In genomic region chr6:157823001-157823522, GRCh38 we compare ENCODE assay signal across 8 cellular contexts. TPM values are rescaled to one million over a fixed set of nuclear protein-coding genes. Genes with fewer than 3 reads are reported as not detected.
DNase-seq lines count a peak whose midpoint lies in the region; ATAC-seq and TF ChIP-seq lines count a peak whose summit lies in the region.

Gene SNX9 (plus strand): TSS chr6:157823246. CDS start chr6:157823435, 189 bp downstream.

- H3K9me3 Mint-ChIP-seq in activated naive CD8-positive, alpha-beta T cell treated with anti-CD3 and anti-CD28 coated beads, Interleukin-2, amount 10 ng/mL, durations not matched to agents 7 days and 5 days, result no peaks in the 10 kb centered on the region

- peaks cover 21% of the 10 kb centered on the region for H3K4me1 Mint-ChIP-seq in activated naive CD8-positive, alpha-beta T cell treated with anti-CD3 and anti-CD28 coated beads, Interleukin-2, amount 10 ng/mL, durations not matched to agents 7 days and 5 days

- no peaks in the 10 kb centered on the region for H3K36me3 ChIP-seq in HUES6 (ENCODE audit: control insufficient read depth, insufficient read depth, low read length)
- H3K36me3 ChIP-seq in ovary, result no peaks in the 10 kb centered on the region

- H3K27ac ChIP-seq in HUES6 (ENCODE audit: low read depth, low read length) (peak within 1 kb of the TSS; percentile 76), ovary (peak within 1 kb of the TSS; percentile 99 to 100)

- intact Hi-C loops in Right ventricle myocardium inferior (cut with DNase I), result loop anchor here (2.0 to 5.0 kb wide), 2 partner anchors 44 to 66 kb away; no protein-coding TSS in a partner anchor
- intact Hi-C loops in ovary (cut with DNase I), result no loop called here

- peak within 1 kb of the TSS; percentile 84 for H3K4me3 Mint-ChIP-seq in activated naive CD8-positive, alpha-beta T cell treated with anti-CD3 and anti-CD28 coated beads, Interleukin-2, amount 10 ng/mL, durations not matched to agents 7 days and 5 days

- H3K9me3 ChIP-seq in HUES6 (ENCODE audit: control insufficient read depth, insufficient read depth, low read depth, low read length), result peaks cover 3% of the 10 kb centered on the region; the same call in 1 of the 2 replicates
- H3K9me3 ChIP-seq in ovary, result no peaks in the 10 kb centered on the region

- POLR2A ChIA-PET in activated naive CD8-positive, alpha-beta T cell treated with anti-CD3 and anti-CD28 coated beads, Interleukin-2, amount 10 ng/mL, durations not matched to agents 7 days and 5 days (lab: Charles Lee), result no interaction called here

- DNase-seq in DMS153 (lab: John Stamatoyannopoulos, UW), result peak; percentile 43
- peak; percentile 40 for DNase-seq in SKM-1 (lab: John Stamatoyannopoulos, UW; ENCODE audit: unreplicated experiment)
- peak; percentile 73 for DNase-seq in activated naive CD8-positive, alpha-beta T cell treated with anti-CD3 and anti-CD28 coated beads, Interleukin-2, amount 10 ng/mL, durations not matched to agents 7 days and 5 days
- DNase-seq in Right ventricle myocardium inferior (ENCODE audit: missing footprints), result peak; percentile 92
- peak; percentile 70 to 86 (median 80) for DNase-seq in ovary
- peak; percentile 76 for DNase-seq in ureter (ENCODE audit: low spot score)

- TF ChIP-seq POLR2A in ovary (IDR thresholded peaks at IDR 0.05), result peak; percentile 71

- peaks cover 3% of the 10 kb centered on the region for H3K36me3 Mint-ChIP-seq in activated naive CD8-positive, alpha-beta T cell treated with anti-CD3 and anti-CD28 coated beads, Interleukin-2, amount 10 ng/mL, durations not matched to agents 7 days and 5 days

- peak within 1 kb of the TSS; percentile 91 for H3K27ac Mint-ChIP-seq in activated naive CD8-positive, alpha-beta T cell treated with anti-CD3 and anti-CD28 coated beads, Interleukin-2, amount 10 ng/mL, durations not matched to agents 7 days and 5 days

- peaks cover 11% of the 10 kb centered on the region for H3K4me1 ChIP-seq in HUES6 (ENCODE audit: control insufficient read depth, insufficient read depth, low read length)
- peaks cover 4% of the 10 kb centered on the region for H3K4me1 ChIP-seq in ovary (ENCODE audit: insufficient read depth)

- 1% methylated on average over 34 to 90 of the region's 91 CpGs for WGBS in ovary, 3 donors

- H3K4me3 ChIP-seq in HUES6 (ENCODE audit: low read depth, low read length) (peak within 1 kb of the TSS; percentile 82), ovary (peak within 1 kb of the TSS; percentile 76)

- H3K9ac ChIP-seq in HUES6 (ENCODE audit: low read length), result peak within 1 kb of the TSS; percentile 89

- H3K27me3 Mint-ChIP-seq in activated naive CD8-positive, alpha-beta T cell treated with anti-CD3 and anti-CD28 coated beads, Interleukin-2, amount 10 ng/mL, durations not matched to agents 7 days and 5 days, result peaks cover 10% of the 10 kb centered on the region

- ATAC-seq in GM21447 (IDR thresholded peaks at IDR 0.05; ENCODE audit: unreplicated experiment) (peak; percentile 62), Right ventricle myocardium inferior (peak; percentile 97)
- peak; percentile 72 for ATAC-seq in activated naive CD8-positive, alpha-beta T cell treated with anti-CD3 and anti-CD28 coated beads, Interleukin-2, amount 10 ng/mL, durations not matched to agents 7 days and 5 days (ENCODE audit: low read depth)

- H3K27me3 ChIP-seq in HUES6 (ENCODE audit: control insufficient read depth, insufficient read depth, low read length), result peaks cover 6% of the 10 kb centered on the region; the same call in 1 of the 2 replicates
- no peaks in the 10 kb centered on the region for H3K27me3 ChIP-seq in ovary

- no peak for TF ChIP-seq CTCF in ovary (IDR thresholded peaks at IDR 0.05)

- no peak for TF ChIP-seq EP300 in ovary (IDR thresholded peaks at IDR 0.05)

RNA-seq across cellular contexts. Expression of gene SNX9, which starts in this region (rescaled TPM):
- total RNA-seq in activated naive CD8-positive, alpha-beta T cell treated with anti-CD3 and anti-CD28 coated beads, Interleukin-2, amount 10 ng/mL, durations not matched to agents 7 days and 5 days, result 10 to 100 TPM; 14.8 to 15.2 TPM
- total RNA-seq in Right ventricle myocardium inferior, result 35.5 TPM
- 10 to 100 TPM; 32.9 to 47.8 (median 38.7) TPM for total RNA-seq in ovary
- polyA plus RNA-seq in ovary, result 10 to 100 TPM; 31.2 to 48.0 TPM
- total RNA-seq in ureter, result 45.8 TPM

Comparison
In these comparisons a context has a peak if more than half of its experiments do, and no peak if none do; other contexts are left out.
1. Peak in every context shown above with its lines: DNase-seq, ATAC-seq, H3K4me3 ChIP-seq and H3K27ac ChIP-seq.
2. DNase-seq: peak in every context shown above with its lines; median percentile 92 in Right ventricle myocardium inferior; 80 in ovary; 76 in ureter; 73 in activated naive CD8-positive, alpha-beta T cell treated with anti-CD3 and anti-CD28 coated beads, Interleukin-2, amount 10 ng/mL, durations not matched to agents 7 days and 5 days; 43 in DMS153; 40 in SKM-1.